29 cellular contexts compared by ENCODE assay signal in the genomic region with DNA sequence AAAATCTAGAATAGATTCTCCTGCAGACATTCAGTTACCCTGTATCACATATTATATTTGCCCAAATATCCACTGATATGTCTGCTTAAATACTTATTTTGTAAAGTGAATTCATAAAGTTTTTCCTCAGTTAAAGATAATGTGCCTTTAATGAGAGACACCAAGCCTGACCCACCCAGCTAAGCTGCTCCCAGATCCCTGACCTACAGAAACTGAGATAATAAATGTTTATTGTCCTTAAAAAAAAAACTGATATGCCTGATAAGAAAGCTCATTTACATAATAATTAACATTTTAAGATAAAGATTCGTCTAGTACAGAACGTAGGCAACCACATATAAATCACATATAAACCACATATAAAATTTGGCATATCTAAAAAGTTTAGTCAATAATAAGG.
"Had no signal": no experiment of that assay in that cellular context is flagged by ENCODE, and none has a peak within 500 bp of the region (broad histone marks: within the 10 kb centered on the region; RNA-seq: fewer than 3 reads in every experiment).

No MANE protein-coding gene starts in this region.

- H3K27ac ChIP-seq: neutrophil, parathyroid adenoma, psoas muscle, right lobe of liver, sigmoid colon, spleen, suprapubic skin, testis, tibial artery, upper lobe of right lung, uterus had no signal

- H3K27me3 ChIP-seq: neutrophil, right lobe of liver, sigmoid colon, spleen, suprapubic skin, testis, tibial artery, transverse colon, upper lobe of right lung, uterus had no signal

- H3K9me3 ChIP-seq: neutrophil, psoas muscle, right lobe of liver, sigmoid colon, spleen, suprapubic skin, testis, tibial artery, transverse colon, upper lobe of right lung, uterus had no signal

- H3K4me3 ChIP-seq: psoas muscle, right lobe of liver, sigmoid colon, smooth muscle cell, spleen, suprapubic skin, testis, tibial artery, transverse colon, upper lobe of right lung, uterus had no signal

- DNase-seq: naive thymus-derived CD8-positive, alpha-beta T cell; nephron progenitor cell; nucleus accumbens; posterior cingulate gyrus; psoas muscle; right cardiac atrium; right lobe of liver; sigmoid colon; spleen; stimulated activated CD4-positive, alpha-beta T cell treated with anti-CD3 and anti-CD28 coated beads, Interleukin-12 subunit alpha, Interleukin-12 subunit beta, amount 100 ng/mL, for 4 hours; stimulated activated CD4-positive, alpha-beta T cell treated with anti-CD3 and anti-CD28 coated beads, Interleukin-1b, Interleukin-23, amount 100 ng/mL, for 48 hours; stimulated activated CD4-positive, alpha-beta T cell treated with anti-CD3 and anti-CD28 coated beads, Interleukin-4, amount 100 ng/mL, for 1 hour; stimulated activated CD4-positive, alpha-beta T cell treated with anti-CD3 and anti-CD28 coated beads, Interleukin-4, amount 100 ng/mL, for 4 hours; stimulated activated CD8-positive, alpha-beta memory T cell treated with anti-CD3 and anti-CD28 coated beads, Interleukin-4, amount 100 ng/mL, for 48 hours; stimulated activated naive CD4-positive, alpha-beta T cell; stimulated activated naive CD8-positive, alpha-beta T cell treated with anti-CD3 and anti-CD28 coated beads, Interleukin-15, amount 100 ng/mL, for 72 hours; stimulated activated naive CD8-positive, alpha-beta T cell treated with anti-CD3 and anti-CD28 coated beads, Interleukin-15, Interleukin-2, amounts not matched to agents 100 U/mL and 50 U/mL, for 24 hours; substantia nigra; testis; tibial artery; transverse colon; upper lobe of right lung; uterus had no signal

- ATAC-seq: naive thymus-derived CD8-positive, alpha-beta T cell; natural killer cell treated with Interleukin-12 subunit alpha and Interleukin-12 subunit beta and Interleukin-15 and Interleukin-18, amount 100 ng/mL, for 72 hours; psoas muscle; right cardiac atrium; right lobe of liver; stimulated activated memory B cell treated with anti-CD40 and anti-IgM and Interleukin-4, amounts not matched to agents 10 μg/mL and 1 μg/mL and 100 μg/mL, for 72 hours; stimulated activated naive CD8-positive, alpha-beta T cell treated with anti-CD3 and anti-CD28 coated beads, Interleukin-15, amount 100 ng/mL, for 72 hours; stimulated activated naive CD8-positive, alpha-beta T cell treated with anti-CD3 and anti-CD28 coated beads, Interleukin-15, Interleukin-2, amounts not matched to agents 100 U/mL and 50 U/mL, for 24 hours; upper lobe of right lung had no signal

- H3K4me1 ChIP-seq: parathyroid adenoma, psoas muscle, right lobe of liver, sigmoid colon, spleen, suprapubic skin, testis, tibial artery, upper lobe of right lung, uterus had no signal

- H3K36me3 ChIP-seq: neutrophil, right lobe of liver, sigmoid colon, spleen, suprapubic skin, tibial artery, transverse colon, upper lobe of right lung, uterus had no signal
